10 cellular contexts compared by ENCODE assay signal in the genomic region with DNA sequence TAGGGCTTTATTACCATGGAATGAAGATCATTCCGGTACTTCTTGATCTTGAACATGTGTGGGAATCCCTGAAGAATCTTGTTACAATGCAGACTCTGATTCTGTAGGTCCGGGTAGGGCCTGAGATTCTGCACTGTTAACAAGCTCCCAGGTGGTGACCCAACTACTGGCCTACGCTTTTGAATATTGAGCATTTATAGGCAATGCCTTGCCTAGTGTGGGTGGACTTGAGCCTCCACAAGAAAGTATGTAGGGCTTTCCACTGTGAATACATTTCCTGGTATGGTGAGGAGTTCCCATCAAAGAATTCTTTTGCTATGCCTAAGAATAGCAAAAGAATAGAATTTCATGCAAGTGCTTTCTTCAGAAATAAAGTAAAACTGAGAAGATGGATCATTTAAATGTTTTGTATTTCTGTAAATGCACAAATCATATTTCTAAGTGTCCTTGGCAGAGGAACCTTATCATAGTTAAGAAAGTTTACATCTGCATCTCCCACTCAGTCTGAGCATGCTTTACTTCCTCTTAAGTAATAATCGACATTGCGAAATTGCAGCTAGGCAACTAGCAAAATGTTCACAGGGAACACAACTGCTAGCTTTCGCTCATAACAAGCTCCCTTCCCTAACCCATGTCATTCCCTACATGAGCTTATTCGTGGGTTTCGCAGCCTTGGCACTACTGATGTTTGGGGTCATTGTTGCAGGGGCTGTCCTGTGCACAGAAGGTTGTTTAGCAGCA.
DNase-seq lines count a peak whose midpoint lies in the region; ATAC-seq and TF ChIP-seq lines count a peak whose summit lies in the region.
"Had no signal": no experiment of that assay in that cellular context is flagged by ENCODE, and none has a peak within 500 bp of the region (broad histone marks: within the 10 kb centered on the region; RNA-seq: fewer than 3 reads in every experiment).

No MANE protein-coding gene starts in this region.

- H3K36me3 Mint-ChIP-seq in dendritic cell treated with granulocyte-macrophage colony-stimulating factor and Interleukin-4, amounts not matched to agents 40 ng/mL and 50 ng/mL, for 4 days (ENCODE audit: low read depth) = no peaks in the 10 kb centered on the region

- no peak for TF ChIP-seq POLR2A in NB4 (IDR thresholded peaks at IDR 0.05; ENCODE audit: extremely low read depth, insufficient read length)

- no peak for ATAC-seq in stimulated activated naive CD8-positive, alpha-beta T cell treated with anti-CD3 and anti-CD28 coated beads, Interleukin-15, Interleukin-2, amounts not matched to agents 100 U/mL and 50 U/mL, for 24 hours

- no peaks in the 10 kb centered on the region for H3K9me3 Mint-ChIP-seq in dendritic cell treated with granulocyte-macrophage colony-stimulating factor and Interleukin-4, amounts not matched to agents 40 ng/mL and 50 ng/mL, for 4 days
- H3K9me3 Mint-ChIP-seq: T-helper 1 cell treated with Interleukin-12 subunit alpha and Interleukin-12 subunit beta and Interleukin-4 antibody, amounts not matched to agents 30 μg/mL and 1 μg/mL, for 36 hours had no signal

- peak overlapping the region; percentile 27 for H3K4me3 ChIP-seq in NB4 (ENCODE audit: low read depth, low read length)

- peak; percentile 69 for DNase-seq in AG20443 (ENCODE audit: low spot score)
- DNase-seq in NB4 (ENCODE audit: low read depth) = peak; percentile 98
- peak; percentile 58 for DNase-seq in myocyte (ENCODE audit: low read depth)
- no peak for DNase-seq in cortex of kidney (lab: John Stamatoyannopoulos, UW)
- no peak for DNase-seq in stimulated activated CD4-positive, alpha-beta T cell treated with anti-CD3 and anti-CD28 coated beads, Interleukin-15, amount 100 ng/mL, for 24 hours
- no peak for DNase-seq in stimulated activated naive CD8-positive, alpha-beta T cell treated with anti-CD3 and anti-CD28 coated beads, Interleukin-15, Interleukin-2, amounts not matched to agents 100 U/mL and 50 U/mL, for 24 hours
- DNase-seq in NCI-H1694 treated with DMSO at 0.1 percent for 48 hours (lab: John Stamatoyannopoulos, UW) = no peak
- DNase-seq: DMS79 treated with DMSO at 0.1 percent for 48 hours had no signal

- H3K4me3 Mint-ChIP-seq in dendritic cell treated with granulocyte-macrophage colony-stimulating factor and Interleukin-4, amounts not matched to agents 40 ng/mL and 50 ng/mL, for 4 days = no peak overlapping the region
- H3K4me3 Mint-ChIP-seq: T-helper 1 cell treated with Interleukin-12 subunit alpha and Interleukin-12 subunit beta and Interleukin-4 antibody, amounts not matched to agents 30 μg/mL and 1 μg/mL, for 36 hours had no signal

- peaks cover 34% of the 10 kb centered on the region for H3K4me1 Mint-ChIP-seq in dendritic cell treated with granulocyte-macrophage colony-stimulating factor and Interleukin-4, amounts not matched to agents 40 ng/mL and 50 ng/mL, for 4 days (ENCODE audit: low read depth)

- intact Hi-C loops in dendritic cell treated with granulocyte-macrophage colony-stimulating factor and Interleukin-4, amounts not matched to agents 40 ng/mL and 50 ng/mL, for 4 days (cut with micrococcal nuclease) = no loop called here

- TF ChIP-seq CTCF in NB4 (IDR thresholded peaks at IDR 0.05; ENCODE audit: low read depth, low read length) = no peak

- H3K27ac Mint-ChIP-seq in dendritic cell treated with granulocyte-macrophage colony-stimulating factor and Interleukin-4, amounts not matched to agents 40 ng/mL and 50 ng/mL, for 4 days = peak overlapping the region; percentile 34
- H3K27ac Mint-ChIP-seq: T-helper 1 cell treated with Interleukin-12 subunit alpha and Interleukin-12 subunit beta and Interleukin-4 antibody, amounts not matched to agents 30 μg/mL and 1 μg/mL, for 36 hours had no signal

- no peaks in the 10 kb centered on the region for H3K27me3 Mint-ChIP-seq in dendritic cell treated with granulocyte-macrophage colony-stimulating factor and Interleukin-4, amounts not matched to agents 40 ng/mL and 50 ng/mL, for 4 days

Comparison
In these comparisons a context has a peak if more than half of its experiments do, and no peak if none do; other contexts are left out.
1. DNase-seq: peak in AG20443 (single experiment), NB4 (single experiment) and myocyte (single experiment); none in cortex of kidney (single experiment), stimulated activated CD4-positive, alpha-beta T cell treated with anti-CD3 and anti-CD28 coated beads, Interleukin-15, amount 100 ng/mL, for 24 hours (single experiment), stimulated activated naive CD8-positive, alpha-beta T cell treated with anti-CD3 and anti-CD28 coated beads, Interleukin-15, Interleukin-2, amounts not matched to agents 100 U/mL and 50 U/mL, for 24 hours (single experiment) and NCI-H1694 treated with DMSO at 0.1 percent for 48 hours (single experiment).